ENCODE assay signal across 10 cellular contexts in the genomic region with DNA sequence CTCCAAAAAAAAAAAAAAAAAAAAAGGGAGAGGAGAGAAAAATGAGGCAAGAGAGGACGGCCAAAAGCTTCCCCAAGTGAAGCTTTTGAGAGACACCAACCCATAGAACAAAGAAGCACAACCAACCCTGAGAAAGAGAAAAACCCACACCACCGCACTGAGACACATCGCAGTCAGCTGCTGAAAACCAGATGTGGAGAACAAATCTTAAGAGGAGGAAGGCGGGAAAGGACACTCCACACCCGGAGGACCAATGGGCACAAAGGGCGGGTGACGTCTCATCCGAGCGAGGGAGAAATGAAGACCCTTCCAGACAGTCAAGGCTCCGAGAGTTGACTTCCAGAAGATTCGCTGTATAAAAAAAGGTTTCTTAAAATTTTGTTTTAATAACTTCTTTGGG.
A peak's percentile ranks its signal among the peaks of the same experiment; 100 is the strongest.
DNase-seq lines count a peak whose midpoint lies in the region; ATAC-seq and TF ChIP-seq lines count a peak whose summit lies in the region.
"Had no signal": no experiment of that assay in that cellular context is flagged by ENCODE, and none has a peak within 500 bp of the region (broad histone marks: within the 10 kb centered on the region; RNA-seq: fewer than 3 reads in every experiment).

No MANE protein-coding gene starts in this region.

- intact Hi-C loops in prostate gland (cut with DNase I), result no loop called here

- H3K4me3 Mint-ChIP-seq in CD8-positive, alpha-beta memory T cell, result peak overlapping the region in 6 of 7 donors; percentile 63 to 86 (median 74)
- H3K4me3 Mint-ChIP-seq in T-cell, result peak overlapping the region in 2 of 3 donors; percentile 16 to 57

- no peaks in the 10 kb centered on the region for H3K9me3 ChIP-seq in CD8-positive, alpha-beta memory T cell (ENCODE audit: low read length)
- H3K9me3 ChIP-seq in esophagus (ENCODE audit: control insufficient read depth in 2 of 2, insufficient read depth in 1 of 2, low read depth in 1 of 2, low read length in 1 of 2), result no peaks in the 10 kb centered on the region
- no peaks in the 10 kb centered on the region for H3K9me3 ChIP-seq in prostate gland

- H3K36me3 ChIP-seq in CD8-positive, alpha-beta memory T cell (ENCODE audit: insufficient read depth, low read length), result no peaks in the 10 kb centered on the region
- H3K36me3 ChIP-seq in esophagus (ENCODE audit: control insufficient read depth in 2 of 2, insufficient read depth in 2 of 2, low read length in 1 of 2), result peaks cover 0 to 2% of the 10 kb centered on the region in 2 donors
- no peaks in the 10 kb centered on the region for H3K36me3 ChIP-seq in prostate gland

- TF ChIP-seq POLR2A in prostate gland (IDR thresholded peaks at IDR 0.05), result no peak

- H3K27ac Mint-ChIP-seq in CD8-positive, alpha-beta memory T cell, result peak overlapping the region; percentile 91 to 97 (median 92)
- H3K27ac Mint-ChIP-seq in T-cell, result peak overlapping the region; percentile 96 to 98

- H3K4me1 ChIP-seq in CD8-positive, alpha-beta memory T cell (ENCODE audit: insufficient read depth, low read length), result peaks cover 34% of the 10 kb centered on the region
- H3K4me1 ChIP-seq in esophagus (ENCODE audit: control insufficient read depth in 2 of 2, insufficient read depth in 2 of 2, low read length in 1 of 2), result no peaks in the 10 kb centered on the region
- H3K4me1 ChIP-seq in prostate gland (replicated peaks), result no peaks in the 10 kb centered on the region

- H3K27me3 Mint-ChIP-seq in CD8-positive, alpha-beta memory T cell, result peaks cover 0 to 5% of the 10 kb centered on the region in 2 donors
- peaks cover 0 to 4% of the 10 kb centered on the region in 2 donors for H3K27me3 Mint-ChIP-seq in T-cell

- no peaks in the 10 kb centered on the region for H3K27me3 ChIP-seq in CD8-positive, alpha-beta memory T cell (ENCODE audit: insufficient read depth, low read length, poor library complexity, severe bottlenecking)
- no peaks in the 10 kb centered on the region for H3K27me3 ChIP-seq in esophagus (ENCODE audit: control insufficient read depth in 1 of 2, insufficient read depth in 2 of 2, low read length in 2 of 2)
- H3K27me3 ChIP-seq in prostate gland (replicated peaks; ENCODE audit: insufficient read depth), result no peaks in the 10 kb centered on the region

- TF ChIP-seq CTCF in prostate gland (IDR thresholded peaks at IDR 0.05), result no peak

- DNase-seq in CD8-positive, alpha-beta memory T cell, result no peak
- no peak for DNase-seq in T-cell
- DNase-seq in prostate gland (ENCODE audit: low spot score), result no peak
- DNase-seq in germinal center (ENCODE audit: low spot score), result no peak
- no peak for DNase-seq in NCI-H128 (lab: John Stamatoyannopoulos, UW; ENCODE audit: unreplicated experiment)
- DNase-seq in stimulated activated CD4-positive, alpha-beta T cell treated with anti-CD3 and anti-CD28 coated beads, Interleukin-4, amount 100 ng/mL, for 4 hours, result no peak
- DNase-seq: DMS153, NCI-H1092 treated with DMSO at 0.1 percent for 48 hours had no signal

- POLR2A ChIA-PET in CD8-positive, alpha-beta memory T cell (lab: Charles Lee), result interaction anchor here (0.6 to 0.7 kb wide), 3 partner anchors 16 to 39 kb away, joined by 3 to 7 read pairs (median 6); no protein-coding TSS in a partner anchor
- POLR2A ChIA-PET in T-cell (lab: Charles Lee), result no interaction called here

- H3K9me3 Mint-ChIP-seq in CD8-positive, alpha-beta memory T cell, result no peaks in the 10 kb centered on the region
- no peaks in the 10 kb centered on the region for H3K9me3 Mint-ChIP-seq in T-cell

- peak overlapping the region; percentile 45 for H3K27ac ChIP-seq in CD8-positive, alpha-beta memory T cell (ENCODE audit: low read depth, low read length)
- H3K27ac ChIP-seq in esophagus (ENCODE audit: low read depth in 2 of 2, low read length in 1 of 2), result peak overlapping the region; percentile 73 to 79
- H3K27ac ChIP-seq in prostate gland, result peak overlapping the region; percentile 50 to 62

- H3K4me1 Mint-ChIP-seq in CD8-positive, alpha-beta memory T cell, result peaks cover 46 to 63% (median 62%) of the 10 kb centered on the region in 3 donors
- peaks cover 21 to 62% (median 53%) of the 10 kb centered on the region in 3 donors for H3K4me1 Mint-ChIP-seq in T-cell

- H3K4me3 ChIP-seq in CD8-positive, alpha-beta memory T cell (ENCODE audit: low read length), result peak overlapping the region; percentile 30
- H3K4me3 ChIP-seq in esophagus (ENCODE audit: low read depth in 1 of 2, low read length in 2 of 2), result no peak overlapping the region
- no peak overlapping the region for H3K4me3 ChIP-seq in prostate gland

- WGBS in esophagus, 2 donors, result 92 to 96% methylated on average over 11 of the region's 11 CpGs
- WGBS in prostate gland, result 95% methylated on average over 11 of the region's 11 CpGs

- no peak for ATAC-seq in T-cell (replicated peaks in 1 of 4)
- no peak for ATAC-seq in HG03095 (IDR thresholded peaks at IDR 0.05; ENCODE audit: unreplicated experiment)

- H3K36me3 Mint-ChIP-seq in CD8-positive, alpha-beta memory T cell, result peaks cover 0 to 7% (median 4%) of the 10 kb centered on the region in 3 donors
- peaks cover 38% of the 10 kb centered on the region for H3K36me3 Mint-ChIP-seq in T-cell

- CTCF ChIA-PET in CD8-positive, alpha-beta memory T cell (lab: Charles Lee), result interaction anchor here (1.0 to 2.8 kb wide), 4 partner anchors 17 to 47 kb away, joined by 3 to 25 read pairs (median 7); no protein-coding TSS in a partner anchor
- CTCF ChIA-PET in T-cell (lab: Charles Lee), result interaction anchor here in 1 of 2 donors (0.6 kb wide), 1 partner anchor 13 kb away, joined by 8 read pairs; no protein-coding TSS in a partner anchor
